19 cellular contexts compared by ENCODE assay signal in genomic region chr4:45638641-45639040, GRCh38.
"Had no signal": no experiment of that assay in that cellular context is flagged by ENCODE, and none has a peak within 500 bp of the region (broad histone marks: within the 10 kb centered on the region; RNA-seq: fewer than 3 reads in every experiment).

No MANE protein-coding gene starts in this region.

- DNase-seq: dorsolateral prefrontal cortex; effector CD4-positive, alpha-beta T cell; gastrocnemius medialis; head of caudate nucleus; naive thymus-derived CD4-positive, alpha-beta T cell; nucleus accumbens; right cardiac atrium; sigmoid colon; stimulated activated CD4-positive, alpha-beta T cell treated with anti-CD3 and anti-CD28 coated beads, Interleukin-2, amount 100 ng/mL, for 24 hours; stimulated activated CD4-positive, alpha-beta T cell treated with anti-CD3 and anti-CD28 coated beads, Interleukin-4, amount 100 ng/mL, for 24 hours; stimulated activated naive CD4-positive, alpha-beta T cell treated with Interleukin-2 at 50 U/mL for 16 hours; stomach; thyroid gland; trophoblast cell had no signal

- ATAC-seq: gastrocnemius medialis; left lobe of liver; naive thymus-derived CD4-positive, alpha-beta T cell; right cardiac atrium; stimulated activated effector memory CD8-positive, alpha-beta T cell treated with anti-CD3 and anti-CD28 coated beads, Interleukin-12 subunit alpha, Interleukin-12 subunit beta, amount 100 ng/mL, for 72 hours had no signal

- H3K4me3 ChIP-seq: dorsolateral prefrontal cortex, gastrocnemius medialis, lung, prostate gland, sigmoid colon, stomach, thyroid gland, vagina had no signal
